Comparison of ENCODE assay signal across 16 cellular contexts in genomic region chr20:25725639-25726038, GRCh38.
"Had no signal": no experiment of that assay in that cellular context is flagged by ENCODE, and none has a peak within 500 bp of the region (broad histone marks: within the 10 kb centered on the region; RNA-seq: fewer than 3 reads in every experiment).

No MANE protein-coding gene starts in this region.

- H3K36me3 ChIP-seq: brain microvascular endothelial cell, esophagus squamous epithelium, transverse colon, vagina had no signal

- H3K4me1 ChIP-seq: left ventricle myocardium inferior, transverse colon, vagina had no signal

- H3K27ac ChIP-seq: brain microvascular endothelial cell, esophagus squamous epithelium, left ventricle myocardium inferior, transverse colon, vagina had no signal

- H3K9me3 ChIP-seq: vagina had no signal

- H3K4me3 ChIP-seq: esophagus squamous epithelium, left ventricle myocardium inferior, transverse colon, vagina had no signal

- H3K27me3 ChIP-seq: brain microvascular endothelial cell, esophagus squamous epithelium, transverse colon, vagina had no signal

- H3K27me3 Mint-ChIP-seq: naive B cell had no signal

- DNase-seq: activated CD4-positive, alpha-beta T cell treated with anti-CD3 and anti-CD28 coated beads for 48 hours; activated naive CD4-positive, alpha-beta T cell treated with Interleukin-2 at 50 U/mL for 16 hours; brain microvascular endothelial cell; cortex of kidney; effector CD4-positive, alpha-beta T cell; esophagus squamous epithelium; hippocampal formation; kidney; left ventricle myocardium inferior; naive B cell; SK-N-SH; stimulated activated CD4-positive, alpha-beta T cell treated with anti-CD3 and anti-CD28 coated beads, Interleukin-15, amount 100 ng/mL, for 24 hours; stimulated activated CD4-positive, alpha-beta T cell treated with anti-CD3 and anti-CD28 coated beads, Interleukin-4, amount 100 ng/mL, for 1 hour; stimulated activated naive CD4-positive, alpha-beta T cell; transverse colon had no signal

- H3K4me3 Mint-ChIP-seq: naive B cell had no signal
